In genomic region chr19:57814505-57815246, GRCh38 we compare ENCODE assay signal across 1 cellular context.
TF ChIP-seq lines count a peak whose summit lies in the region.

TSS of gene ZNF552 (minus strand) at chr19:57814913. CDS start at chr19:57814743, 170 bp downstream.

TF ChIP-seq in K562, 482 proteins besides CTCF, POLR2A, EP300 and RAD21 (continued from another document and continues in another):
- TF ChIP-seq SIN3A (IDR thresholded peaks at IDR 0.05; ENCODE audit: borderline replicate concordance in 2 of 2, control insufficient read depth in 1 of 2, low read depth in 2 of 2, low read length in 2 of 2), result peak in 1 of 2 experiments; percentile 55; a peak in 1 of 4 replicates
- TF ChIP-seq, protein P1, sequence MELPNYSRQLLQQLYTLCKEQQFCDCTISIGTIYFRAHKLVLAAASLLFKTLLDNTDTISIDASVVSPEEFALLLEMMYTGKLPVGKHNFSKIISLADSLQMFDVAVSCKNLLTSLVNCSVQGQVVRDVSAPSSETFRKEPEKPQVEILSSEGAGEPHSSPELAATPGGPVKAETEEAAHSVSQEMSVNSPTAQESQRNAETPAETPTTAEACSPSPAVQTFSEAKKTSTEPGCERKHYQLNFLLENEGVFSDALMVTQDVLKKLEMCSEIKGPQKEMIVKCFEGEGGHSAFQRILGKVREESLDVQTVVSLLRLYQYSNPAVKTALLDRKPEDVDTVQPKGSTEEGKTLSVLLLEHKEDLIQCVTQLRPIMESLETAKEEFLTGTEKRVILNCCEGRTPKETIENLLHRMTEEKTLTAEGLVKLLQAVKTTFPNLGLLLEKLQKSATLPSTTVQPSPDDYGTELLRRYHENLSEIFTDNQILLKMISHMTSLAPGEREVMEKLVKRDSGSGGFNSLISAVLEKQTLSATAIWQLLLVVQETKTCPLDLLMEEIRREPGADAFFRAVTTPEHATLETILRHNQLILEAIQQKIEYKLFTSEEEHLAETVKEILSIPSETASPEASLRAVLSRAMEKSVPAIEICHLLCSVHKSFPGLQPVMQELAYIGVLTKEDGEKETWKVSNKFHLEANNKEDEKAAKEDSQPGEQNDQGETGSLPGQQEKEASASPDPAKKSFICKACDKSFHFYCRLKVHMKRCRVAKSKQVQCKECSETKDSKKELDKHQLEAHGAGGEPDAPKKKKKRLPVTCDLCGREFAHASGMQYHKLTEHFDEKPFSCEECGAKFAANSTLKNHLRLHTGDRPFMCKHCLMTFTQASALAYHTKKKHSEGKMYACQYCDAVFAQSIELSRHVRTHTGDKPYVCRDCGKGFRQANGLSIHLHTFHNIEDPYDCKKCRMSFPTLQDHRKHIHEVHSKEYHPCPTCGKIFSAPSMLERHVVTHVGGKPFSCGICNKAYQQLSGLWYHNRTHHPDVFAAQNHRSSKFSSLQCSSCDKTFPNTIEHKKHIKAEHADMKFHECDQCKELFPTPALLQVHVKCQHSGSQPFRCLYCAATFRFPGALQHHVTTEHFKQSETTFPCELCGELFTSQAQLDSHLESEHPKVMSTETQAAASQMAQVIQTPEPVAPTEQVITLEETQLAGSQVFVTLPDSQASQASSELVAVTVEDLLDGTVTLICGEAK (IDR thresholded peaks at IDR 0.05), result peak; percentile 86
- TF ChIP-seq, protein P1 (CRISPR knock-in tag; IDR thresholded peaks at IDR 0.05), result no peak
- peak; percentile 44; the same call in 1 of the 2 replicates for TF ChIP-seq NCOA1 (IDR thresholded peaks at IDR 0.05; ENCODE audit: low read depth)
- TF ChIP-seq ERF (CRISPR knock-in tag; IDR thresholded peaks at IDR 0.05), result 0 out of 2 replicates have a peak, but pooled peaks have one; percentile 14
- peak; percentile 55; the same call in 1 of the 2 replicates for TF ChIP-seq MTA3 (IDR thresholded peaks at IDR 0.05; ENCODE audit: borderline replicate concordance)
- TF ChIP-seq KAT2B (IDR thresholded peaks at IDR 0.05; ENCODE audit: low read depth, low read length), result no peak
- TF ChIP-seq TBP (optimal IDR thresholded peaks at IDR 0.05; ENCODE audit: low read depth, low read length), result peak; percentile 85
- peak; percentile 75; the same call in 1 of the 2 replicates for TF ChIP-seq POLR2AphosphoS5 (IDR thresholded peaks at IDR 0.05; ENCODE audit: control insufficient read depth, insufficient read depth, low read depth, low read length)
- no peak for TF ChIP-seq RBBP5 (IDR thresholded peaks at IDR 0.05; ENCODE audit: borderline replicate concordance, insufficient read depth, low read length, poor library complexity, severe bottlenecking)
- no peak for TF ChIP-seq FOSL1 (tag; conservative IDR thresholded peaks at IDR 0.05)
- no peak for TF ChIP-seq ATF1 (CRISPR knock-in tag; IDR thresholded peaks at IDR 0.05)
- TF ChIP-seq ATF1 (tag; IDR thresholded peaks at IDR 0.05), result peak; percentile 95
- TF ChIP-seq NFE2 (IDR thresholded peaks at IDR 0.05; ENCODE audit: low read depth), result 0 out of 2 replicates have a peak, but pooled peaks have one; percentile 1
- no peak for TF ChIP-seq ATF3 (IDR thresholded peaks at IDR 0.05)
- TF ChIP-seq ATF3 (CRISPR knock-in tag; conservative IDR thresholded peaks at IDR 0.05), result no peak
- TF ChIP-seq, protein P2, sequence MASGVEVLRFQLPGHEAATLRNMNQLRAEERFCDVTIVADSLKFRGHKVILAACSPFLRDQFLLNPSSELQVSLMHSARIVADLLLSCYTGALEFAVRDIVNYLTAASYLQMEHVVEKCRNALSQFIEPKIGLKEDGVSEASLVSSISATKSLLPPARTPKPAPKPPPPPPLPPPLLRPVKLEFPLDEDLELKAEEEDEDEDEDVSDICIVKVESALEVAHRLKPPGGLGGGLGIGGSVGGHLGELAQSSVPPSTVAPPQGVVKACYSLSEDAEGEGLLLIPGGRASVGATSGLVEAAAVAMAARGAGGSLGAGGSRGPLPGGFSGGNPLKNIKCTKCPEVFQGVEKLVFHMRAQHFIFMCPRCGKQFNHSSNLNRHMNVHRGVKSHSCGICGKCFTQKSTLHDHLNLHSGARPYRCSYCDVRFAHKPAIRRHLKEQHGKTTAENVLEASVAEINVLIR (CRISPR knock-in tag; IDR thresholded peaks at IDR 0.05), result peak; percentile 80
- peak; percentile 99 for TF ChIP-seq PKNOX1 (IDR thresholded peaks at IDR 0.05)
- TF ChIP-seq E2F6 (IDR thresholded peaks at IDR 0.05; ENCODE audit: borderline replicate concordance in 1 of 2, extremely low read depth in 1 of 2, insufficient read depth in 1 of 2, insufficient read length in 1 of 2, low read depth in 1 of 2, low read length in 1 of 2, poor library complexity in 1 of 2, severe bottlenecking in 1 of 2), result peak in 1 of 2 experiments; percentile 20
- TF ChIP-seq EP400 (IDR thresholded peaks at IDR 0.05), result peak; percentile 79
- peak; percentile 83 for TF ChIP-seq CREB1 (IDR thresholded peaks at IDR 0.05)
- peak; percentile 85 for TF ChIP-seq CREB1 (CRISPR knock-in tag; IDR thresholded peaks at IDR 0.05)
- no peak for TF ChIP-seq MTA2 (IDR thresholded peaks at IDR 0.05; ENCODE audit: low read depth)
- peak; percentile 83 for TF ChIP-seq HNRNPLL (IDR thresholded peaks at IDR 0.05; ENCODE audit: low read depth, low read length, poor library complexity, severe bottlenecking)
- TF ChIP-seq FOXK2 (conservative IDR thresholded peaks at IDR 0.05 in 1 of 2, IDR thresholded peaks at IDR 0.05 in 1 of 2; ENCODE audit: low read depth in 2 of 2), result peak; percentile 27 to 94; a peak in 2 of 4 replicates
- no peak for TF ChIP-seq BDP1 (IDR thresholded peaks at IDR 0.05; ENCODE audit: insufficient read depth, insufficient read length)
- peak; percentile 36 for TF ChIP-seq MEIS2 (IDR thresholded peaks at IDR 0.05; ENCODE audit: partially characterized antibody)
- TF ChIP-seq SP1 (CRISPR knock-in tag; IDR thresholded peaks at IDR 0.05), result peak; percentile 48; the same call in 1 of the 2 replicates
- TF ChIP-seq NR2C1 (IDR thresholded peaks at IDR 0.05), result peak; percentile 66; the same call in 1 of the 2 replicates
- TF ChIP-seq NR2C1 (tag; IDR thresholded peaks at IDR 0.05), result peak; percentile 78
- TF ChIP-seq, protein P3, sequence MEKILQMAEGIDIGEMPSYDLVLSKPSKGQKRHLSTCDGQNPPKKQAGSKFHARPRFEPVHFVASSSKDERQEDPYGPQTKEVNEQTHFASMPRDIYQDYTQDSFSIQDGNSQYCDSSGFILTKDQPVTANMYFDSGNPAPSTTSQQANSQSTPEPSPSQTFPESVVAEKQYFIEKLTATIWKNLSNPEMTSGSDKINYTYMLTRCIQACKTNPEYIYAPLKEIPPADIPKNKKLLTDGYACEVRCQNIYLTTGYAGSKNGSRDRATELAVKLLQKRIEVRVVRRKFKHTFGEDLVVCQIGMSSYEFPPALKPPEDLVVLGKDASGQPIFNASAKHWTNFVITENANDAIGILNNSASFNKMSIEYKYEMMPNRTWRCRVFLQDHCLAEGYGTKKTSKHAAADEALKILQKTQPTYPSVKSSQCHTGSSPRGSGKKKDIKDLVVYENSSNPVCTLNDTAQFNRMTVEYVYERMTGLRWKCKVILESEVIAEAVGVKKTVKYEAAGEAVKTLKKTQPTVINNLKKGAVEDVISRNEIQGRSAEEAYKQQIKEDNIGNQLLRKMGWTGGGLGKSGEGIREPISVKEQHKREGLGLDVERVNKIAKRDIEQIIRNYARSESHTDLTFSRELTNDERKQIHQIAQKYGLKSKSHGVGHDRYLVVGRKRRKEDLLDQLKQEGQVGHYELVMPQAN (IDR thresholded peaks at IDR 0.05; ENCODE audit: borderline replicate concordance), result peak; percentile 86; the same call in 1 of the 2 replicates
- TF ChIP-seq SNIP1 (IDR thresholded peaks at IDR 0.05; ENCODE audit: low read depth), result no peak
- TF ChIP-seq L3MBTL2 (IDR thresholded peaks at IDR 0.05), result peak; percentile 41
- TF ChIP-seq MYC (IDR thresholded peaks at IDR 0.05; ENCODE audit: low read depth, low read length), result peak; percentile 57
- TF ChIP-seq MYC (CRISPR knock-in tag; IDR thresholded peaks at IDR 0.05; ENCODE audit: borderline replicate concordance, low read depth), result no peak
- TF ChIP-seq SIX5 (IDR thresholded peaks at IDR 0.05; ENCODE audit: borderline replicate concordance in 1 of 2, insufficient read depth in 1 of 2, low read depth in 1 of 2, low read length in 2 of 2), result peak; percentile 81 to 89; a peak in 3 of 4 replicates
- no peak for TF ChIP-seq FOXK1 (CRISPR knock-in tag; IDR thresholded peaks at IDR 0.05; ENCODE audit: borderline replicate concordance)
- peak; percentile 56 for TF ChIP-seq NFYB (IDR thresholded peaks at IDR 0.05; ENCODE audit: extremely low read depth, insufficient read length)
- TF ChIP-seq MBD2 (IDR thresholded peaks at IDR 0.05; ENCODE audit: borderline replicate concordance, low read depth), result peak; percentile 94
- peak; percentile 73; the same call in 1 of the 2 replicates for TF ChIP-seq GABPB1 (CRISPR knock-in tag; IDR thresholded peaks at IDR 0.05)
- TF ChIP-seq, protein P4, sequence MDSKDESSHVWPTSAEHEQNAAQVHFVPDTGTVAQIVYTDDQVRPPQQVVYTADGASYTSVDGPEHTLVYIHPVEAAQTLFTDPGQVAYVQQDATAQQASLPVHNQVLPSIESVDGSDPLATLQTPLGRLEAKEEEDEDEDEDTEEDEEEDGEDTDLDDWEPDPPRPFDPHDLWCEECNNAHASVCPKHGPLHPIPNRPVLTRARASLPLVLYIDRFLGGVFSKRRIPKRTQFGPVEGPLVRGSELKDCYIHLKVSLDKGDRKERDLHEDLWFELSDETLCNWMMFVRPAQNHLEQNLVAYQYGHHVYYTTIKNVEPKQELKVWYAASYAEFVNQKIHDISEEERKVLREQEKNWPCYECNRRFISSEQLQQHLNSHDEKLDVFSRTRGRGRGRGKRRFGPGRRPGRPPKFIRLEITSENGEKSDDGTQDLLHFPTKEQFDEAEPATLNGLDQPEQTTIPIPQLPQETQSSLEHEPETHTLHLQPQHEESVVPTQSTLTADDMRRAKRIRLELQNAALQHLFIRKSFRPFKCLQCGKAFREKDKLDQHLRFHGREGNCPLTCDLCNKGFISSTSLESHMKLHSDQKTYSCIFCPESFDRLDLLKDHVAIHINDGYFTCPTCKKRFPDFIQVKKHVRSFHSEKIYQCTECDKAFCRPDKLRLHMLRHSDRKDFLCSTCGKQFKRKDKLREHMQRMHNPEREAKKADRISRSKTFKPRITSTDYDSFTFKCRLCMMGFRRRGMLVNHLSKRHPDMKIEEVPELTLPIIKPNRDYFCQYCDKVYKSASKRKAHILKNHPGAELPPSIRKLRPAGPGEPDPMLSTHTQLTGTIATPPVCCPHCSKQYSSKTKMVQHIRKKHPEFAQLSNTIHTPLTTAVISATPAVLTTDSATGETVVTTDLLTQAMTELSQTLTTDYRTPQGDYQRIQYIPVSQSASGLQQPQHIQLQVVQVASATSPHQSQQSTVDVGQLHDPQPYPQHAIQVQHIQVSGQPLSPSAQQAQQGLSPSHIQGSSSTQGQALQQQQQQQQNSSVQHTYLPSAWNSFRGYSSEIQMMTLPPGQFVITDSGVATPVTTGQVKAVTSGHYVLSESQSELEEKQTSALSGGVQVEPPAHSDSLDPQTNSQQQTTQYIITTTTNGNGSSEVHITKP (IDR thresholded peaks at IDR 0.05; ENCODE audit: partially characterized antibody), result peak; percentile 99
- no peak for TF ChIP-seq FOXP1 (CRISPR knock-in tag; IDR thresholded peaks at IDR 0.05)
- TF ChIP-seq HDAC1 (IDR thresholded peaks at IDR 0.05), result peak in 1 of 2 experiments; percentile 81; a peak in 2 of 4 replicates
- peak; percentile 92 for TF ChIP-seq ZNF143 (CRISPR knock-in tag; IDR thresholded peaks at IDR 0.05)
